ENCODE assay signal across 23 cellular contexts in genomic region chr18:8381801-8382459, GRCh38.
DNase-seq lines count a peak whose midpoint lies in the region; ATAC-seq and TF ChIP-seq lines count a peak whose summit lies in the region.
"Had no signal": no experiment of that assay in that cellular context is flagged by ENCODE, and none has a peak within 500 bp of the region (broad histone marks: within the 10 kb centered on the region; RNA-seq: fewer than 3 reads in every experiment).

No MANE protein-coding gene starts in this region.

- no peak overlapping the region for H3K4me3 ChIP-seq in Karpas-422 (ENCODE audit: low read length)
- no peak overlapping the region for H3K4me3 ChIP-seq in left lung
- H3K4me3 ChIP-seq: GM12878, GM23338, SJSA1 had no signal

- H3K9me2 ChIP-seq in Karpas-422 (replicated peaks; ENCODE audit: insufficient read depth, low read length), result no peaks in the 10 kb centered on the region

- no peak for TF ChIP-seq CTCF in left lung (IDR thresholded peaks at IDR 0.05)

- H3K27ac ChIP-seq in Karpas-422 (ENCODE audit: low read length), result no peak overlapping the region
- peak overlapping the region; percentile 13 for H3K27ac ChIP-seq in cingulate gyrus (ENCODE audit: low read depth, low read length)
- H3K27ac ChIP-seq in left lung, result no peak overlapping the region
- H3K27ac ChIP-seq: SJSA1 had no signal

- no peaks in the 10 kb centered on the region for H3K9me3 ChIP-seq in Karpas-422 (ENCODE audit: low read length)
- H3K9me3 ChIP-seq in left lung, result no peaks in the 10 kb centered on the region
- H3K9me3 ChIP-seq: SJSA1 had no signal

- peak; percentile 29 for ATAC-seq in left lung
- ATAC-seq in Right ventricle myocardium superior (ENCODE audit: poor library complexity), result no peak
- ATAC-seq: activated T-cell treated with anti-CD3 and anti-CD28 coated beads, Interleukin-2, amount 50 U/mL, for 4 hours; esophagus mucosa; GM12878; GM23338 had no signal

- H2AFZ ChIP-seq in Karpas-422 (ENCODE audit: low read length), result no peak overlapping the region
- H2AFZ ChIP-seq: GM23338 had no signal

- peak; percentile 45 for DNase-seq in Karpas-422
- DNase-seq in left lung, result no peak
- DNase-seq in superior temporal gyrus (ENCODE audit: extremely low spot score), result peak; percentile 84
- DNase-seq in amniotic stem cell (lab: John Stamatoyannopoulos, UW), result no peak
- no peak for DNase-seq in Right ventricle myocardium superior
- DNase-seq in NCI-H1436 (lab: John Stamatoyannopoulos, UW), result no peak
- DNase-seq in NCI-H2107 (lab: John Stamatoyannopoulos, UW), result no peak
- DNase-seq: ACHN; activated CD4-positive, alpha-beta T cell treated with anti-CD3 and anti-CD28 coated beads for 1 hour; activated naive CD4-positive, alpha-beta T cell treated with Interleukin-2 at 50 U/mL for 16 hours; activated T-cell treated with anti-CD3 and anti-CD28 coated beads, Interleukin-2, amount 50 U/mL, for 4 hours; Calu3; kidney glomerular epithelial cell; MM.1S; NCI-H2171; NCI-H526; occipital lobe; T-helper 1 cell had no signal

- peaks cover 9% of the 10 kb centered on the region for H3K4me1 ChIP-seq in Karpas-422 (ENCODE audit: low read length)
- peaks cover 0 to 6% of the 10 kb centered on the region in 2 donors for H3K4me1 ChIP-seq in left lung
- H3K4me1 ChIP-seq: SJSA1 had no signal

- H3K27me3 ChIP-seq in Karpas-422 (ENCODE audit: low read length) (no peaks in the 10 kb centered on the region), left lung (no peaks in the 10 kb centered on the region)
- H3K27me3 ChIP-seq: SJSA1 had no signal

- H3K9ac ChIP-seq in Karpas-422 (ENCODE audit: low read length), result no peak overlapping the region

- intact Hi-C loops in left lung (cut with DNase I) (no loop called here), Right ventricle myocardium superior (cut with DNase I) (no loop called here)

- H3K79me2 ChIP-seq in Karpas-422 (ENCODE audit: low read length), result no peaks in the 10 kb centered on the region

- H3K36me3 ChIP-seq in Karpas-422 (ENCODE audit: insufficient read depth, low read length), result no peaks in the 10 kb centered on the region
- peaks cover 0 to 34% of the 10 kb centered on the region in 2 donors for H3K36me3 ChIP-seq in left lung

- H4K20me1 ChIP-seq in Karpas-422 (ENCODE audit: insufficient read depth, low read depth, low read length), result no peaks in the 10 kb centered on the region

- H3K4me2 ChIP-seq in Karpas-422 (ENCODE audit: low read depth, low read length, poor library complexity, severe bottlenecking), result no peak overlapping the region
- H3K4me2 ChIP-seq: GM23338 had no signal

Comparison
In these comparisons a context has a peak if more than half of its experiments do, and no peak if none do; other contexts are left out.
1. DNase-seq: peak in Karpas-422 (single experiment) and superior temporal gyrus (single experiment); none in left lung (0 of 2), amniotic stem cell (single experiment), Right ventricle myocardium superior (single experiment), NCI-H1436 (single experiment) and NCI-H2107 (single experiment).